13 cellular contexts compared by ENCODE assay signal in genomic region chr1:226732856-226733291, GRCh38. TPM values are rescaled to one million over a fixed set of nuclear protein-coding genes. Genes with fewer than 3 reads are reported as not detected.
A peak's percentile ranks its signal among the peaks of the same experiment; 100 is the strongest.
DNase-seq lines count a peak whose midpoint lies in the region; ATAC-seq, FAIRE-seq and TF ChIP-seq lines count a peak whose summit lies in the region.
"Had no signal": no experiment of that assay in that cellular context is flagged by ENCODE, and none has a peak within 500 bp of the region (broad histone marks: within the 10 kb centered on the region; RNA-seq: fewer than 3 reads in every experiment).

No MANE protein-coding gene starts in this region.

- H3K9me2 ChIP-seq in hepatocyte (replicated peaks; ENCODE audit: insufficient read depth), result no peaks in the 10 kb centered on the region

- H3K36me3 ChIP-seq in hepatocyte (replicated peaks; ENCODE audit: insufficient read depth, low read depth), result no peaks in the 10 kb centered on the region

- no peaks in the 10 kb centered on the region for H3K27me3 Mint-ChIP-seq in activated CD4-positive, alpha-beta memory T cell treated with anti-CD3 and anti-CD28 coated beads, Interleukin-2, amount 10 ng/mL, durations not matched to agents 7 days and 5 days
- no peaks in the 10 kb centered on the region for H3K27me3 Mint-ChIP-seq in stimulated activated naive B cell treated with anti-CD40 and anti-IgM and Interleukin-4, amounts not matched to agents 10 μg/mL and 1 μg/mL and 100 μg/mL, for 72 hours
- H3K27me3 Mint-ChIP-seq in HFFc6 (ENCODE audit: insufficient read depth), result peaks cover 13% of the 10 kb centered on the region

- POLR2A ChIA-PET in activated CD4-positive, alpha-beta memory T cell treated with anti-CD3 and anti-CD28 coated beads, Interleukin-2, amount 10 ng/mL, durations not matched to agents 7 days and 5 days (lab: Charles Lee), result interaction anchor here (1.8 kb wide), 1 partner anchor 71 kb away, joined by 7 read pairs; no protein-coding TSS in a partner anchor

- TF ChIP-seq CTCF in GM12875 (IDR thresholded peaks at IDR 0.05; ENCODE audit: borderline replicate concordance, insufficient read depth, low read depth, low read length) (no peak), hepatocyte (IDR thresholded peaks at IDR 0.05; ENCODE audit: poor library complexity) (no peak), HFFc6 (IDR thresholded peaks at IDR 0.05) (no peak)

- no peak overlapping the region for H3K27ac ChIP-seq in hepatocyte
- H3K27ac ChIP-seq: SK-N-MC had no signal

- ATAC-seq in stimulated activated naive B cell treated with anti-CD40 and anti-IgM and Interleukin-4, amounts not matched to agents 10 μg/mL and 1 μg/mL and 100 μg/mL, for 72 hours (replicated peaks), result no peak

- H3K9me3 Mint-ChIP-seq in activated CD4-positive, alpha-beta memory T cell treated with anti-CD3 and anti-CD28 coated beads, Interleukin-2, amount 10 ng/mL, durations not matched to agents 7 days and 5 days, result no peaks in the 10 kb centered on the region
- H3K9me3 Mint-ChIP-seq in stimulated activated naive B cell treated with anti-CD40 and anti-IgM and Interleukin-4, amounts not matched to agents 10 μg/mL and 1 μg/mL and 100 μg/mL, for 72 hours, result no peaks in the 10 kb centered on the region
- H3K9me3 Mint-ChIP-seq in HFFc6, result no peaks in the 10 kb centered on the region

- FAIRE-seq in frontal cortex (lab: Jason Lieb, UNC), result no peak
- FAIRE-seq: colon, HTR-8/SVneo had no signal

- 85% methylated on average over 4 of the region's 4 CpGs for WGBS in hepatocyte (ENCODE audit: low lambda C conversion rate, missing lambda C conversion rate)

- peaks cover 5% of the 10 kb centered on the region for H3K27me3 ChIP-seq in hepatocyte

- peak overlapping the region; percentile 11 for H3K4me2 ChIP-seq in hepatocyte

- peaks cover 9% of the 10 kb centered on the region for H3K4me1 ChIP-seq in hepatocyte (ENCODE audit: insufficient read depth)

- H3K4me3 Mint-ChIP-seq in activated CD4-positive, alpha-beta memory T cell treated with anti-CD3 and anti-CD28 coated beads, Interleukin-2, amount 10 ng/mL, durations not matched to agents 7 days and 5 days, result peak overlapping the region; percentile 87
- H3K4me3 Mint-ChIP-seq in stimulated activated naive B cell treated with anti-CD40 and anti-IgM and Interleukin-4, amounts not matched to agents 10 μg/mL and 1 μg/mL and 100 μg/mL, for 72 hours, result peak overlapping the region; percentile 88 to 95
- no peak overlapping the region for H3K4me3 Mint-ChIP-seq in HFFc6

- H4K20me1 ChIP-seq in hepatocyte (ENCODE audit: insufficient read depth, poor library complexity, severe bottlenecking), result peaks cover 20% of the 10 kb centered on the region

- H3K4me3 ChIP-seq in GM12875 (ENCODE audit: low read depth, low read length) (peak overlapping the region; percentile 95), hepatocyte (no peak overlapping the region)
- H3K4me3 ChIP-seq: SK-N-MC had no signal

- H3K27ac Mint-ChIP-seq in activated CD4-positive, alpha-beta memory T cell treated with anti-CD3 and anti-CD28 coated beads, Interleukin-2, amount 10 ng/mL, durations not matched to agents 7 days and 5 days, result peak overlapping the region; percentile 36
- peak overlapping the region; percentile 65 for H3K27ac Mint-ChIP-seq in stimulated activated naive B cell treated with anti-CD40 and anti-IgM and Interleukin-4, amounts not matched to agents 10 μg/mL and 1 μg/mL and 100 μg/mL, for 72 hours
- no peak overlapping the region for H3K27ac Mint-ChIP-seq in HFFc6

- peaks cover 83% of the 10 kb centered on the region for H3K4me1 Mint-ChIP-seq in activated CD4-positive, alpha-beta memory T cell treated with anti-CD3 and anti-CD28 coated beads, Interleukin-2, amount 10 ng/mL, durations not matched to agents 7 days and 5 days
- peaks cover 61 to 88% of the 10 kb centered on the region in 2 donors for H3K4me1 Mint-ChIP-seq in stimulated activated naive B cell treated with anti-CD40 and anti-IgM and Interleukin-4, amounts not matched to agents 10 μg/mL and 1 μg/mL and 100 μg/mL, for 72 hours
- peaks cover 6% of the 10 kb centered on the region; the same call in 1 of the 2 replicates for H3K4me1 Mint-ChIP-seq in HFFc6 (ENCODE audit: low read depth)

- CTCF ChIA-PET in activated CD4-positive, alpha-beta memory T cell treated with anti-CD3 and anti-CD28 coated beads, Interleukin-2, amount 10 ng/mL, durations not matched to agents 7 days and 5 days (lab: Charles Lee), result interaction anchor here (0.6 to 2.3 kb wide), 4 partner anchors 9 to 91 kb away, joined by 3 to 10 read pairs (median 4); no protein-coding TSS in a partner anchor

- H3K9me3 ChIP-seq in hepatocyte (ENCODE audit: low read depth), result no peaks in the 10 kb centered on the region

- peaks cover 49% of the 10 kb centered on the region for H3K79me2 ChIP-seq in hepatocyte

- peak; percentile 31 for DNase-seq in activated CD4-positive, alpha-beta memory T cell treated with anti-CD3 and anti-CD28 coated beads, Interleukin-2, amount 10 ng/mL, durations not matched to agents 7 days and 5 days
- DNase-seq in hepatocyte (ENCODE audit: low spot score), result no peak
- DNase-seq in stimulated activated naive B cell treated with anti-CD40 and anti-IgM and Interleukin-4, amounts not matched to agents 10 μg/mL and 1 μg/mL and 100 μg/mL, for 72 hours, result no peak
- no peak for DNase-seq in NCI-H345 (lab: John Stamatoyannopoulos, UW)
- no peak for DNase-seq in HFFc6
- DNase-seq in frontal cortex (ENCODE audit: low spot score in 2 of 2), result no peak
- DNase-seq: EL; NCI-H2171 treated with DMSO at 0.1 percent for 48 hours; stimulated activated CD4-positive, alpha-beta T cell treated with anti-CD3 and anti-CD28 coated beads, Interleukin-4, amount 100 ng/mL, for 24 hours had no signal

- H2AFZ ChIP-seq in hepatocyte, result no peak overlapping the region

- H3K36me3 Mint-ChIP-seq in activated CD4-positive, alpha-beta memory T cell treated with anti-CD3 and anti-CD28 coated beads, Interleukin-2, amount 10 ng/mL, durations not matched to agents 7 days and 5 days (ENCODE audit: low read depth), result peaks cover 81% of the 10 kb centered on the region
- H3K36me3 Mint-ChIP-seq in stimulated activated naive B cell treated with anti-CD40 and anti-IgM and Interleukin-4, amounts not matched to agents 10 μg/mL and 1 μg/mL and 100 μg/mL, for 72 hours, result peaks cover 72 to 73% of the 10 kb centered on the region in 2 donors
- H3K36me3 Mint-ChIP-seq in HFFc6 (ENCODE audit: low read depth), result no peaks in the 10 kb centered on the region

RNA-seq across cellular contexts. Expression of gene ITPKB, which starts 6.2 kb away (rescaled TPM):
- total RNA-seq in activated CD4-positive, alpha-beta memory T cell treated with anti-CD3 and anti-CD28 coated beads, Interleukin-2, amount 10 ng/mL, durations not matched to agents 7 days and 5 days, result 10 to 100 TPM; 43.6 to 44.4 TPM
- total RNA-seq in hepatocyte, result 9.4 and 11.0 TPM in 2 replicates
- 7.4 and 13.8 TPM in 2 replicates for polyA plus RNA-seq in hepatocyte
- 1 to 10 TPM; 1.7 to 3.0 (median 2.2) TPM for total RNA-seq in HFFc6 (2021; fragmentation: NEBNext Ultra II Directional; extraction: Animal tissue kit (Norgen Biotek cat#: 25700))
- total RNA-seq in frontal cortex, result 3.3 TPM
